In genomic region chr9:111456536-111456935, GRCh38 we compare ENCODE assay signal across 12 cellular contexts. TPM values are rescaled to one million over a fixed set of nuclear protein-coding genes. Genes with fewer than 3 reads are reported as not detected.
DNase-seq lines count a peak whose midpoint lies in the region; ATAC-seq and TF ChIP-seq lines count a peak whose summit lies in the region.
"Had no signal": no experiment of that assay in that cellular context is flagged by ENCODE, and none has a peak within 500 bp of the region (broad histone marks: within the 10 kb centered on the region; RNA-seq: fewer than 3 reads in every experiment).

No MANE protein-coding gene starts in this region.

- no peak overlapping the region for H3K4me2 ChIP-seq in SK-N-SH

- H3K4me3 Mint-ChIP-seq in activated T-cell treated with anti-CD3 and anti-CD28 coated beads, Interleukin-2, amount 50 U/mL, for 24 hours = no peak overlapping the region
- no peak overlapping the region for H3K4me3 Mint-ChIP-seq in stimulated activated effector memory CD8-positive, alpha-beta T cell treated with anti-CD3 and anti-CD28 coated beads, Interleukin-12 subunit alpha, Interleukin-12 subunit beta, amount 100 ng/mL, for 72 hours
- H3K4me3 Mint-ChIP-seq: activated T-helper 1 cell treated with anti-CD3 and anti-CD28 coated beads, Interleukin-12 subunit alpha, Interleukin-12 subunit beta, Interleukin-2, Interleukin-4 antibody, amounts not matched to agents 30 ng/mL and 10 ng/mL and 1 ng/mL, durations not matched to agents 14 hours and 24 hours and 36 hours had no signal

- peaks cover 16% of the 10 kb centered on the region for H3F3A ChIP-seq in SK-N-SH (replicated peaks; ENCODE audit: insufficient read depth)

- WGBS in heart right ventricle, 2 donors = 39 to 50% methylated on average over 1 of the region's 1 CpG
- 96% methylated on average over 1 of the region's 1 CpG for WGBS in SK-N-SH (ENCODE audit: low lambda C conversion rate)

- no peaks in the 10 kb centered on the region for H3K9me3 Mint-ChIP-seq in activated T-cell treated with anti-CD3 and anti-CD28 coated beads, Interleukin-2, amount 50 U/mL, for 24 hours
- H3K9me3 Mint-ChIP-seq in stimulated activated effector memory CD8-positive, alpha-beta T cell treated with anti-CD3 and anti-CD28 coated beads, Interleukin-12 subunit alpha, Interleukin-12 subunit beta, amount 100 ng/mL, for 72 hours = peaks cover 2% of the 10 kb centered on the region

- peaks cover 0 to 4% (median 0%) of the 10 kb centered on the region in 9 donors for H3K36me3 ChIP-seq in heart right ventricle
- H3K36me3 ChIP-seq in SK-N-SH (replicated peaks in 1 of 2; ENCODE audit: control insufficient read depth in 1 of 2, insufficient read depth in 2 of 2, low read length in 1 of 2) = peaks cover 0 to 4% of the 10 kb centered on the region in 2 experiments
- H3K36me3 ChIP-seq: cardiac muscle cell had no signal

- H3K9ac ChIP-seq in SK-N-SH = no peak overlapping the region

- H3K79me2 ChIP-seq in SK-N-SH (ENCODE audit: insufficient read depth) = peaks cover 99% of the 10 kb centered on the region

- peaks cover 0 to 9% (median 4%) of the 10 kb centered on the region in 11 donors for H3K9me3 ChIP-seq in heart right ventricle
- H3K9me3 ChIP-seq in SK-N-SH = no peaks in the 10 kb centered on the region

- CTCF ChIA-PET in SK-N-SH (lab: Yijun Ruan, JAX) = no interaction called here

- H3K4me3 ChIP-seq in heart right ventricle (no peak overlapping the region), SK-N-SH (ENCODE audit: low read depth in 2 of 2, low read length in 1 of 2) (no peak overlapping the region)
- H3K4me3 ChIP-seq: cardiac muscle cell had no signal

- H4K20me1 ChIP-seq in SK-N-SH (ENCODE audit: insufficient read depth) = peaks cover 73% of the 10 kb centered on the region

- H3K27ac Mint-ChIP-seq in activated T-cell treated with anti-CD3 and anti-CD28 coated beads, Interleukin-2, amount 50 U/mL, for 24 hours = peak overlapping the region; percentile 4
- peak overlapping the region; percentile 3 for H3K27ac Mint-ChIP-seq in stimulated activated effector memory CD8-positive, alpha-beta T cell treated with anti-CD3 and anti-CD28 coated beads, Interleukin-12 subunit alpha, Interleukin-12 subunit beta, amount 100 ng/mL, for 72 hours
- H3K27ac Mint-ChIP-seq: activated T-helper 1 cell treated with anti-CD3 and anti-CD28 coated beads, Interleukin-12 subunit alpha, Interleukin-12 subunit beta, Interleukin-2, Interleukin-4 antibody, amounts not matched to agents 30 ng/mL and 10 ng/mL and 1 ng/mL, durations not matched to agents 14 hours and 24 hours and 36 hours had no signal

- no peak for TF ChIP-seq EP300 in SK-N-SH (IDR thresholded peaks at IDR 0.05; ENCODE audit: borderline replicate concordance in 1 of 2, low read depth in 1 of 2, low read length in 1 of 2)

- no peak for DNase-seq in activated T-cell treated with anti-CD3 and anti-CD28 coated beads, Interleukin-2, amount 50 U/mL, for 24 hours
- no peak for DNase-seq in activated T-cell treated with anti-CD3 and anti-CD28 coated beads, Interleukin-2, amount 50 U/mL, for 48 hours
- DNase-seq in NCI-H2029 treated with DMSO at 0.1 percent for 48 hours (lab: John Stamatoyannopoulos, UW) (peak; percentile 6), heart right ventricle (no peak), mesenteric fat pad (ENCODE audit: low spot score) (no peak), SK-N-SH (no peak), occipital lobe (lab: John Stamatoyannopoulos, UW) (no peak)
- DNase-seq in stimulated activated effector memory CD8-positive, alpha-beta T cell treated with anti-CD3 and anti-CD28 coated beads, Interleukin-12 subunit alpha, Interleukin-12 subunit beta, amount 100 ng/mL, for 72 hours (ENCODE audit: low spot score in 2 of 2) = no peak
- DNase-seq: posterior cingulate gyrus; stimulated activated CD4-positive, alpha-beta T cell treated with anti-CD3 and anti-CD28 coated beads, Interleukin-4, amount 100 ng/mL, for 1 hour had no signal

- H3K4me1 ChIP-seq in heart right ventricle = peaks cover 3 to 71% (median 49%) of the 10 kb centered on the region in 9 donors
- peaks cover 0 to 17% of the 10 kb centered on the region in 2 experiments; a peak in 1 of 4 replicates for H3K4me1 ChIP-seq in SK-N-SH (ENCODE audit: control insufficient read depth in 1 of 2, insufficient read depth in 2 of 2, low read depth in 1 of 2, low read length in 1 of 2)

- TF ChIP-seq CTCF in heart right ventricle (IDR thresholded peaks at IDR 0.05) = peak in 1 of 9 donors; percentile 8
- TF ChIP-seq CTCF in SK-N-SH (IDR thresholded peaks at IDR 0.05) = no peak

- H2AFZ ChIP-seq in SK-N-SH (ENCODE audit: low read depth) = no peak overlapping the region

- POLR2A ChIA-PET in SK-N-SH (lab: Yijun Ruan, JAX) = no interaction called here

- no peaks in the 10 kb centered on the region for H3K9me2 ChIP-seq in SK-N-SH

- ATAC-seq in heart right ventricle = peak in 6 of 8 donors; percentile 36 to 76 (median 66)
- ATAC-seq in stimulated activated effector memory CD8-positive, alpha-beta T cell treated with anti-CD3 and anti-CD28 coated beads, Interleukin-12 subunit alpha, Interleukin-12 subunit beta, amount 100 ng/mL, for 72 hours = peak; percentile 83

- no peak for TF ChIP-seq RAD21 in SK-N-SH (IDR thresholded peaks at IDR 0.05; ENCODE audit: low read length)

- H3K27ac ChIP-seq in heart right ventricle = peak overlapping the region in 3 of 10 donors; percentile 9 to 36 (median 19)
- H3K27ac ChIP-seq in SK-N-SH (ENCODE audit: low read depth in 2 of 2, low read length in 1 of 2) = no peak overlapping the region
- H3K27ac ChIP-seq: cardiac muscle cell had no signal

- intact Hi-C loops in heart right ventricle (cut with DNase I) = no loop called here

- peaks cover 53% of the 10 kb centered on the region for H3K4me1 Mint-ChIP-seq in activated T-cell treated with anti-CD3 and anti-CD28 coated beads, Interleukin-2, amount 50 U/mL, for 24 hours (ENCODE audit: low read depth)
- H3K4me1 Mint-ChIP-seq in stimulated activated effector memory CD8-positive, alpha-beta T cell treated with anti-CD3 and anti-CD28 coated beads, Interleukin-12 subunit alpha, Interleukin-12 subunit beta, amount 100 ng/mL, for 72 hours = peaks cover 43% of the 10 kb centered on the region

- H3K36me3 Mint-ChIP-seq in activated T-cell treated with anti-CD3 and anti-CD28 coated beads, Interleukin-2, amount 50 U/mL, for 24 hours (ENCODE audit: low read depth) = peaks cover 23% of the 10 kb centered on the region
- peaks cover 2% of the 10 kb centered on the region for H3K36me3 Mint-ChIP-seq in stimulated activated effector memory CD8-positive, alpha-beta T cell treated with anti-CD3 and anti-CD28 coated beads, Interleukin-12 subunit alpha, Interleukin-12 subunit beta, amount 100 ng/mL, for 72 hours

- no peaks in the 10 kb centered on the region for H3K27me3 ChIP-seq in heart right ventricle
- H3K27me3 ChIP-seq in SK-N-SH (ENCODE audit: insufficient read depth) = no peaks in the 10 kb centered on the region
- H3K27me3 ChIP-seq: cardiac muscle cell had no signal

- H3K27me3 Mint-ChIP-seq in activated T-cell treated with anti-CD3 and anti-CD28 coated beads, Interleukin-2, amount 50 U/mL, for 24 hours = no peaks in the 10 kb centered on the region

TF ChIP-seq in SK-N-SH, 30 proteins besides CTCF, POLR2A, EP300 and RAD21:
- no peak for TF ChIP-seq GABPA (IDR thresholded peaks at IDR 0.05; ENCODE audit: low read depth)
- no peak for TF ChIP-seq RXRA (IDR thresholded peaks at IDR 0.05; ENCODE audit: borderline replicate concordance, low read depth)
- no peak for TF ChIP-seq RCOR1 (IDR thresholded peaks at IDR 0.05; ENCODE audit: low read length)
- TF ChIP-seq FOSL2 (IDR thresholded peaks at IDR 0.05; ENCODE audit: borderline replicate concordance, low read depth) = no peak
- no peak for TF ChIP-seq EZH2phosphoT487 (IDR thresholded peaks at IDR 0.05; ENCODE audit: borderline replicate concordance, low read depth)
- TF ChIP-seq CHD2 (IDR thresholded peaks at IDR 0.05; ENCODE audit: low read length, partially characterized antibody) = no peak
- no peak for TF ChIP-seq MAX (IDR thresholded peaks at IDR 0.05; ENCODE audit: low read depth)

RNA-seq across cellular contexts. Expression of gene ECPAS, which starts 27.6 kb away (rescaled TPM):
- total RNA-seq in heart right ventricle (100 to 1,000 TPM in 9 of 10 donors, 10 to 100 TPM in 1; 97.6 to 128 (median 109) TPM), mesenteric fat pad (120 TPM), occipital lobe (91.2 TPM)
- polyA plus RNA-seq in heart right ventricle (10 to 100 TPM; 20.6 to 27.3 TPM), SK-N-SH (2012; rRNA removed) (17.9 and 18.8 TPM in 2 replicates)
- 13.4 and 14.8 TPM in 2 replicates for polyA plus RNA-seq in SK-N-SH (2012; cell fraction: cytosol; rRNA removed)
- 30.7 and 53.7 TPM in 2 replicates for polyA plus RNA-seq in SK-N-SH (2012; cell fraction: nucleus; rRNA removed)
